Comparison of ENCODE assay signal across 18 cellular contexts in genomic region chr10:77398558-77398957, GRCh38.
"Had no signal": no experiment of that assay in that cellular context is flagged by ENCODE, and none has a peak within 500 bp of the region (broad histone marks: within the 10 kb centered on the region; RNA-seq: fewer than 3 reads in every experiment).

No MANE protein-coding gene starts in this region.

- H3K4me3 ChIP-seq: cardiac muscle cell, left lung, lung, prostate gland, right atrium auricular region, thyroid gland had no signal

- H3K27me3 ChIP-seq: cardiac muscle cell, left lung, right atrium auricular region, thyroid gland had no signal

- H3K27ac ChIP-seq: cardiac muscle cell, left lung, prostate gland, right atrium auricular region, thyroid gland, VCaP had no signal

- DNase-seq: activated CD4-positive, alpha-beta T cell treated with anti-CD3 and anti-CD28 coated beads, Interleukin-2, amount 50 U/mL, for 1 hour; activated CD4-positive, CD25-positive, alpha-beta regulatory T cell treated with anti-CD3 and anti-CD28 coated beads, Interleukin-2, amount 50 U/mL, for 72 hours; activated CD8-positive, alpha-beta T cell treated with anti-CD3 and anti-CD28 coated beads, Interleukin-2, amount 10 ng/mL, durations not matched to agents 7 days and 5 days; activated T-cell treated with anti-CD3 and anti-CD28 coated beads, Interleukin-2, amount 50 U/mL, for 1 hour; effector CD4-positive, alpha-beta T cell; foreskin melanocyte; hippocampal formation; kidney glomerular epithelial cell; left lung; naive thymus-derived CD8-positive, alpha-beta T cell; stimulated activated CD4-positive, alpha-beta T cell treated with anti-CD3 and anti-CD28 coated beads, Interleukin-4, amount 100 ng/mL, for 4 hours; substantia nigra; thyroid gland had no signal

- ATAC-seq: activated CD8-positive, alpha-beta T cell treated with anti-CD3 and anti-CD28 coated beads, Interleukin-2, amount 10 ng/mL, durations not matched to agents 7 days and 5 days; left lung; naive thymus-derived CD8-positive, alpha-beta T cell had no signal

- H3K4me1 ChIP-seq: left lung, prostate gland, right atrium auricular region had no signal

- H3K9me3 ChIP-seq: left lung, prostate gland, right atrium auricular region, thyroid gland had no signal

- H3K36me3 ChIP-seq: cardiac muscle cell, left lung, prostate gland, right atrium auricular region, thyroid gland had no signal
